ENCODE assay signal across 8 cellular contexts in the genomic region with DNA sequence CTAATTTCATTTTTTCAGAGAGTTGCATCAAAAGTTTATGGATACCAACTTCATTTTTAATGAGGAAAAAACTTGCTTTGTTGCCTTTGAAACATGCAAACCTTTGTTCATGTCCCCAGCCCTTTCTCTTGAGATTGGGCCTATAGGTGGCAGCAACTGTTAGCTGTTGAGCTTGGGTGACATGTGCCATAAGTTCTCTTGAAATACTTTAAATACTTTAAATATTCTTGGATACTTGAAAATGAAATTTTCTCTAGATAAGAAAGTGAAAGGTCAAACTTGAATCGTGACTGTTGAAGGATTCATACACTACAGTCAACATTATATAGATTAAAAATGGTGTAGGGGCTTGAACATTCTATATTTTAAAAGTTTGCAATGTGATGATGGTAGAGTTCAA.
A peak's percentile ranks its signal among the peaks of the same experiment; 100 is the strongest.
DNase-seq lines count a peak whose midpoint lies in the region; ATAC-seq and TF ChIP-seq lines count a peak whose summit lies in the region.

No MANE protein-coding gene starts in this region.

- H3K27me3 ChIP-seq in cardiac muscle cell (no peaks in the 10 kb centered on the region), uterus (no peaks in the 10 kb centered on the region)

- intact Hi-C loops in Right ventricle myocardium inferior (cut with DNase I) (loop anchor here (2.0 to 10.0 kb wide), 3 partner anchors 239 to 585 kb away; no protein-coding TSS in a partner anchor), uterus (cut with DNase I; ENCODE audit: low total_unique reads) (no loop called here)

- peaks cover 28% of the 10 kb centered on the region for H3K4me1 Mint-ChIP-seq in brain

- H3K27me3 Mint-ChIP-seq in brain, result peaks cover 11% of the 10 kb centered on the region

- peak overlapping the region; percentile 50 for H3K27ac ChIP-seq in cardiac muscle cell
- no peak overlapping the region for H3K27ac ChIP-seq in uterus

- ATAC-seq in Right ventricle myocardium inferior (no peak), GM21825 (IDR thresholded peaks at IDR 0.05; ENCODE audit: unreplicated experiment) (no peak)

- no peak for TF ChIP-seq POLR2A in uterus (IDR thresholded peaks at IDR 0.05)

- peak; percentile 81 to 85 for DNase-seq in cardiac muscle cell (ENCODE audit: low read depth in 1 of 2, low spot score in 1 of 2)
- DNase-seq in Right ventricle myocardium inferior (ENCODE audit: missing footprints), result no peak
- peak; percentile 42 for DNase-seq in NAMALWA (ENCODE audit: low spot score)
- peak; percentile 85 for DNase-seq in left kidney (ENCODE audit: low read depth, low spot score)
- no peak for DNase-seq in uterus
- DNase-seq in NCI-H128 (lab: John Stamatoyannopoulos, UW; ENCODE audit: unreplicated experiment), result no peak

- peaks cover 7% of the 10 kb centered on the region for H3K36me3 Mint-ChIP-seq in brain

- peak overlapping the region in 3 of 5 experiments; percentile 3 to 78 (median 36) for H3K27ac Mint-ChIP-seq in brain

- peaks cover 7 to 18% (median 14%) of the 10 kb centered on the region in 5 experiments for H3K9me3 Mint-ChIP-seq in brain

- TF ChIP-seq CTCF in cardiac muscle cell (IDR thresholded peaks at IDR 0.05; ENCODE audit: low read depth, low read length), result peak; percentile 70
- TF ChIP-seq CTCF in brain (conservative IDR thresholded peaks at IDR 0.05), result peak; percentile 68 to 75
- TF ChIP-seq CTCF in uterus (IDR thresholded peaks at IDR 0.05), result peak in 3 of 4 experiments; percentile 13 to 38 (median 31)

- no peaks in the 10 kb centered on the region for H3K9me3 ChIP-seq in cardiac muscle cell (ENCODE audit: low read depth)
- no peaks in the 10 kb centered on the region for H3K9me3 ChIP-seq in uterus

- peaks cover 46% of the 10 kb centered on the region for H3K4me1 ChIP-seq in cardiac muscle cell (ENCODE audit: low read depth)
- H3K4me1 ChIP-seq in uterus, result no peaks in the 10 kb centered on the region

- H3K4me3 ChIP-seq in cardiac muscle cell (no peak overlapping the region), uterus (no peak overlapping the region)

- H3K36me3 ChIP-seq in cardiac muscle cell (no peaks in the 10 kb centered on the region), uterus (no peaks in the 10 kb centered on the region)

- peak overlapping the region in 1 of 5 experiments; percentile 9 for H3K4me3 Mint-ChIP-seq in brain

Comparison
In these comparisons a context has a peak if more than half of its experiments do, and no peak if none do; other contexts are left out.
1. DNase-seq: peak in cardiac muscle cell (2 of 2), NAMALWA (single experiment) and left kidney (single experiment); none in Right ventricle myocardium inferior (single experiment), uterus (0 of 2) and NCI-H128 (single experiment).
2. Peak in every context shown above with its lines, with median percentiles within 50 percentile points of each other: CTCF ChIP-seq.